Comparison of ENCODE assay signal across 25 cellular contexts in the genomic region with DNA sequence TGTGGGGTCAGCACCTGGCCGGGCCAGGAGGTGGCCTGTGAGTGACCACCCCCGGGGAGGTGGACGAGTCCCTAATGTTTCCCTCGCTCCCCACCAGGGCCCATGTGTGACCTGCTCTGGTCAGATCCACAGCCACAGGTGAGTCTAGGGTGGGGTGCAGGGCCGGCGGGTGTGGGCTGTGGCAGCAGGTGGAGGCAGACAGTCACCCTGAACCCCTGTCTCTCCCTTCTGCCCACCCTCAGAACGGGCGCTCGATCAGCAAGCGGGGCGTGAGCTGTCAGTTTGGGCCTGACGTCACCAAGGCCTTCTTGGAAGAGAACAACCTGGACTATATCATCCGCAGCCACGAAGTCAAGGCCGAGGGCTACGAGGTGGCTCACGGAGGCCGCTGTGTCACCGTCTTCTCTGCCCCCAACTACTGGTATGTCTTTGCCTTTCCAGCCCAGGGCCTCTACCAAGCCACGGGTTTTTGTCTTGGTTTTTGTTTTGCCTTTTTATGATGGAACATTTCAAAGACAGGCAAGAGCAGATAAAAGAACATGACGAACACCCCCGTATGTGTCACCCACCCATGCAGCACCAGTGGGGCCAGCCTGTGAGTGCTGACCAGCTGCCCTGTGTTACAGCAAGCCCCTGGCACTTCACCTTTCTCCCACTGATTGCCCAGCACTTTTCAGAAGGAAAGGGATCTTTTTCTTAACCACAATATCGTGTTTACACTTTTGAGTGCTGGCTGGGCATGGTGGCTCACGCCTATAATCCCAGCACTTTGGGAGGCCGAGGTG. TPM values are rescaled to one million over a fixed set of nuclear protein-coding genes. Genes with fewer than 3 reads are reported as not detected.
A peak's percentile ranks its signal among the peaks of the same experiment; 100 is the strongest.
DNase-seq lines count a peak whose midpoint lies in the region; ATAC-seq and TF ChIP-seq lines count a peak whose summit lies in the region.
"Had no signal": no experiment of that assay in that cellular context is flagged by ENCODE, and none has a peak within 500 bp of the region (broad histone marks: within the 10 kb centered on the region; RNA-seq: fewer than 3 reads in every experiment).

No MANE protein-coding gene starts in this region.

- H3K4me1 Mint-ChIP-seq in activated T-cell treated with anti-CD3 and anti-CD28 coated beads, Interleukin-2, amount 50 U/mL, for 24 hours (ENCODE audit: low read depth), result no peaks in the 10 kb centered on the region
- H3K4me1 Mint-ChIP-seq in neural progenitor cell, result peaks cover 6% of the 10 kb centered on the region

- H3K4me3 ChIP-seq in hepatocyte (no peak overlapping the region), neuronal stem cell (ENCODE audit: low read length in 2 of 2) (no peak overlapping the region), neural progenitor cell (no peak overlapping the region)
- H3K4me3 ChIP-seq: BLaER1 treated with 17β-estradiol and CSF1 and Interleukin-3, amounts not matched to agents 10 nM and 100 nM; GM12878; HAP-1 had no signal

- H2BK12ac ChIP-seq in neuronal stem cell (ENCODE audit: low read length), result no peak overlapping the region

- no peak overlapping the region for H4K91ac ChIP-seq in neuronal stem cell (ENCODE audit: low read depth, low read length, poor library complexity)

- H3K4me1 ChIP-seq in hepatocyte (ENCODE audit: insufficient read depth) (peaks cover 16% of the 10 kb centered on the region), neuronal stem cell (ENCODE audit: control insufficient read depth in 2 of 2, insufficient read depth in 1 of 2, low read depth in 1 of 2, low read length in 2 of 2) (no peaks in the 10 kb centered on the region), neural progenitor cell (no peaks in the 10 kb centered on the region)
- H3K4me1 ChIP-seq: Caco-2, HAP-1 had no signal

- peaks cover 11% of the 10 kb centered on the region for H3F3A ChIP-seq in neural progenitor cell (ENCODE audit: low read depth)

- no peak overlapping the region for H2AFZ ChIP-seq in hepatocyte
- H2AFZ ChIP-seq in neuronal stem cell (ENCODE audit: low read length), result no peak overlapping the region
- H2AFZ ChIP-seq in neural progenitor cell (replicated peaks), result no peak overlapping the region

- H3K9me3 Mint-ChIP-seq in activated T-cell treated with anti-CD3 and anti-CD28 coated beads, Interleukin-2, amount 50 U/mL, for 24 hours, result no peaks in the 10 kb centered on the region
- peaks cover 9% of the 10 kb centered on the region for H3K9me3 Mint-ChIP-seq in neural progenitor cell

- H3K27ac ChIP-seq in RWPE1 (peak overlapping the region; percentile 0; the same call in 1 of the 2 replicates), hepatocyte (no peak overlapping the region), neuronal stem cell (replicated peaks; ENCODE audit: low read length) (no peak overlapping the region), neural progenitor cell (no peak overlapping the region)
- H3K27ac ChIP-seq: 22Rv1; BLaER1 treated with 17β-estradiol and CSF1 and Interleukin-3, amounts not matched to agents 10 nM and 100 nM; KMS-11 had no signal

- H2BK15ac ChIP-seq in neuronal stem cell (ENCODE audit: low read length), result no peak overlapping the region

- H3K27me3 ChIP-seq in hepatocyte (no peaks in the 10 kb centered on the region), neuronal stem cell (ENCODE audit: control insufficient read depth in 3 of 3, insufficient read depth in 3 of 3, low read depth in 1 of 3, low read length in 3 of 3) (no peaks in the 10 kb centered on the region), neural progenitor cell (no peaks in the 10 kb centered on the region)
- H3K27me3 ChIP-seq: BLaER1 treated with 17β-estradiol and CSF1 and Interleukin-3, amounts not matched to agents 10 nM and 100 nM had no signal

- no peak for ATAC-seq in HG03095 (IDR thresholded peaks at IDR 0.05; ENCODE audit: unreplicated experiment)
- ATAC-seq: GM12878 had no signal

- H3K4me3 Mint-ChIP-seq in activated T-cell treated with anti-CD3 and anti-CD28 coated beads, Interleukin-2, amount 50 U/mL, for 24 hours, result no peak overlapping the region
- H3K4me3 Mint-ChIP-seq in neural progenitor cell, result no peak overlapping the region
- H3K4me3 Mint-ChIP-seq: CD4-positive, alpha-beta memory T cell had no signal

- no peak overlapping the region for H3K23ac ChIP-seq in neuronal stem cell (ENCODE audit: low read depth, low read length, poor library complexity)

- H3K36me3 Mint-ChIP-seq in activated T-cell treated with anti-CD3 and anti-CD28 coated beads, Interleukin-2, amount 50 U/mL, for 24 hours (ENCODE audit: low read depth), result peaks cover 91% of the 10 kb centered on the region
- H3K36me3 Mint-ChIP-seq in neural progenitor cell, result peaks cover 39% of the 10 kb centered on the region

- H4K20me1 ChIP-seq in hepatocyte (ENCODE audit: insufficient read depth, poor library complexity, severe bottlenecking) (no peaks in the 10 kb centered on the region), neural progenitor cell (ENCODE audit: low read depth) (no peaks in the 10 kb centered on the region)

- TF ChIP-seq CTCF in RWPE1 (conservative IDR thresholded peaks at IDR 0.05; ENCODE audit: low read depth), result no peak
- TF ChIP-seq CTCF in hepatocyte (IDR thresholded peaks at IDR 0.05; ENCODE audit: poor library complexity), result no peak
- no peak for TF ChIP-seq CTCF in neural progenitor cell (IDR thresholded peaks at IDR 0.05)

- no peaks in the 10 kb centered on the region for H3K9me2 ChIP-seq in hepatocyte (replicated peaks; ENCODE audit: insufficient read depth)

- H2BK5ac ChIP-seq in neuronal stem cell (ENCODE audit: low read length), result no peak overlapping the region

- no peak overlapping the region for H3K4ac ChIP-seq in neuronal stem cell (ENCODE audit: low read length)

- peaks cover 6% of the 10 kb centered on the region for H3K79me1 ChIP-seq in neuronal stem cell (ENCODE audit: low read depth, low read length)

- POLR2A ChIA-PET in RWPE1 (lab: Yijun Ruan, JAX; ENCODE audit: low non-redundant PET), result no interaction called here

- H3K27ac Mint-ChIP-seq in activated T-cell treated with anti-CD3 and anti-CD28 coated beads, Interleukin-2, amount 50 U/mL, for 24 hours, result no peak overlapping the region
- no peak overlapping the region for H3K27ac Mint-ChIP-seq in neural progenitor cell

- CTCF ChIA-PET in RWPE1 (lab: Yijun Ruan, JAX), result interaction anchor here (0.6 kb wide), 1 partner anchor 42 kb away, joined by 4 read pairs; no protein-coding TSS in a partner anchor

- no peak overlapping the region for H4K8ac ChIP-seq in neuronal stem cell (ENCODE audit: low read depth, low read length)

- no peak overlapping the region for H2AK5ac ChIP-seq in neuronal stem cell (ENCODE audit: low read depth, low read length)

- no peaks in the 10 kb centered on the region for H3K27me3 Mint-ChIP-seq in activated T-cell treated with anti-CD3 and anti-CD28 coated beads, Interleukin-2, amount 50 U/mL, for 24 hours
- peaks cover 4% of the 10 kb centered on the region for H3K27me3 Mint-ChIP-seq in neural progenitor cell (ENCODE audit: insufficient read depth, low read depth)
- H3K27me3 Mint-ChIP-seq: CD4-positive, alpha-beta memory T cell had no signal

- WGBS in hepatocyte (ENCODE audit: low lambda C conversion rate, missing lambda C conversion rate), result 97% methylated on average over 25 of the region's 25 CpGs
- no CpG with 5 or more reads among the region's 25 CpGs for WGBS in neuronal stem cell (ENCODE audit: extremely low coverage in 2 of 2, insufficient read length in 2 of 2, insufficient replicate concordance in 1 of 2), 2 donors

- no peaks in the 10 kb centered on the region for H3K9me3 ChIP-seq in hepatocyte (ENCODE audit: low read depth)
- H3K9me3 ChIP-seq in neuronal stem cell (replicated peaks in 1 of 2; ENCODE audit: control insufficient read depth in 2 of 2, insufficient read depth in 1 of 2, low read depth in 1 of 2, low read length in 2 of 2), result peaks cover 6 to 8% of the 10 kb centered on the region in 2 donors
- no peaks in the 10 kb centered on the region for H3K9me3 ChIP-seq in neural progenitor cell (ENCODE audit: low read depth)
- H3K9me3 ChIP-seq: BLaER1 treated with 17β-estradiol and CSF1 and Interleukin-3, amounts not matched to agents 10 nM and 100 nM; Caco-2; HAP-1 had no signal

- peak; percentile 6 for DNase-seq in activated T-cell treated with anti-CD3 and anti-CD28 coated beads, Interleukin-2, amount 50 U/mL, for 24 hours
- DNase-seq in activated T-cell treated with anti-CD3 and anti-CD28 coated beads, Interleukin-2, amount 50 U/mL, for 48 hours, result no peak
- DNase-seq in RWPE1 (ENCODE audit: low spot score) (no peak), hepatocyte (ENCODE audit: low spot score) (peak; percentile 1), neuronal stem cell (ENCODE audit: low spot score) (no peak), NCI-H1105 treated with DMSO at 0.1 percent for 48 hours (lab: John Stamatoyannopoulos, UW) (no peak), neural progenitor cell (ENCODE audit: low spot score) (no peak)
- DNase-seq: ACHN; Caco-2; CD4-positive, alpha-beta memory T cell; DMS 273 treated with DMSO at 0.1 percent for 48 hours; DND-41; IMR-90; NCI-H1105; NCI-H2029 treated with DMSO at 0.1 percent for 48 hours; NCI-H226; NCI-H510A treated with DMSO at 0.1 percent for 48 hours; NCI-H774; NK-92 treated with Interleukin-12 subunit alpha and Interleukin-12 subunit beta, amount 100 ng/mL, for 24 hours had no signal

- H3K79me2 ChIP-seq in hepatocyte (no peaks in the 10 kb centered on the region), neural progenitor cell (ENCODE audit: low read depth) (no peaks in the 10 kb centered on the region)

- H3K4me2 ChIP-seq in hepatocyte (no peak overlapping the region), neuronal stem cell (ENCODE audit: insufficient read depth, low read length, poor library complexity, severe bottlenecking) (no peak overlapping the region), neural progenitor cell (no peak overlapping the region)
- H3K4me2 ChIP-seq: BLaER1 treated with 17β-estradiol and CSF1 and Interleukin-3, amounts not matched to agents 10 nM and 100 nM; KMS-11 had no signal

- no peak overlapping the region for H3K14ac ChIP-seq in neuronal stem cell (ENCODE audit: low read length)

- no peaks in the 10 kb centered on the region for H3K36me3 ChIP-seq in hepatocyte (replicated peaks; ENCODE audit: insufficient read depth, low read depth)
- peaks cover 57 to 98% of the 10 kb centered on the region in 2 donors for H3K36me3 ChIP-seq in neuronal stem cell (replicated peaks in 1 of 2; ENCODE audit: control insufficient read depth in 2 of 2, insufficient read depth in 2 of 2, low read length in 2 of 2)
- no peaks in the 10 kb centered on the region for H3K36me3 ChIP-seq in neural progenitor cell

- H3K18ac ChIP-seq in neuronal stem cell (ENCODE audit: low read length), result peak overlapping the region; percentile 34

- H2BK120ac ChIP-seq in neuronal stem cell (ENCODE audit: low read depth, low read length), result no peak overlapping the region

- H3K9ac ChIP-seq in neuronal stem cell (ENCODE audit: low read depth, low read length, poor library complexity) (no peak overlapping the region), neural progenitor cell (no peak overlapping the region)
- H3K9ac ChIP-seq: BLaER1 treated with 17β-estradiol and CSF1 and Interleukin-3, amounts not matched to agents 10 nM and 100 nM; KMS-11 had no signal

RNA-seq across cellular contexts. Expression of gene CCDC8, which starts 24.9 kb away (rescaled TPM):
- 36.4 and 51.7 TPM in 2 replicates for total RNA-seq in hepatocyte
- 46.8 and 55.9 TPM in 2 replicates for polyA plus RNA-seq in hepatocyte
- 7.0 TPM for polyA plus RNA-seq in neuronal stem cell (2013, experiment 1 of 2)
- polyA plus RNA-seq in neuronal stem cell (2013, experiment 2 of 2), result 7.6 TPM
- total RNA-seq in neural progenitor cell (ENCODE audit: low replicate concordance), result 2.8 and 14.1 TPM in 2 replicates
- total RNA-seq: CD4-positive, alpha-beta memory T cell had no signal
- polyA plus RNA-seq: CD4-positive, alpha-beta memory T cell had no signal

RNA-seq across cellular contexts. Expression of gene PNMA8C, which starts 40.2 kb away (rescaled TPM):
- 0.27 TPM in 1 of 2 replicates, not detected in the other for total RNA-seq in hepatocyte
- polyA plus RNA-seq in hepatocyte, result not detected in 2 replicates
- polyA plus RNA-seq in neuronal stem cell (2013, experiment 1 of 2), result 0.52 TPM
- 0.47 TPM for polyA plus RNA-seq in neuronal stem cell (2013, experiment 2 of 2)
- total RNA-seq in neural progenitor cell (ENCODE audit: low replicate concordance), result 0.58 and 0.74 TPM in 2 replicates
- total RNA-seq: Caco-2; CD4-positive, alpha-beta memory T cell; GM12878 had no signal
- polyA plus RNA-seq: CD4-positive, alpha-beta memory T cell; GM12878 had no signal

RNA-seq across cellular contexts. Expression of gene PPP5C, which starts 41.6 kb away (rescaled TPM):
- total RNA-seq in hepatocyte (48.6 and 51.2 TPM in 2 replicates), neural progenitor cell (ENCODE audit: low replicate concordance) (63.5 and 97.8 TPM in 2 replicates)
- 67.6 and 68.8 TPM in 2 replicates for polyA plus RNA-seq in hepatocyte
- polyA plus RNA-seq in neuronal stem cell (2013, experiment 1 of 2), result 79.2 TPM
- 78.7 TPM for polyA plus RNA-seq in neuronal stem cell (2013, experiment 2 of 2)

Comparison
In these comparisons a context has a peak if more than half of its experiments do, and no peak if none do; other contexts are left out.
1. DNase-seq: peak in activated T-cell treated with anti-CD3 and anti-CD28 coated beads, Interleukin-2, amount 50 U/mL, for 24 hours (single experiment) and hepatocyte (single experiment); none in activated T-cell treated with anti-CD3 and anti-CD28 coated beads, Interleukin-2, amount 50 U/mL, for 48 hours (0 of 2), RWPE1 (single experiment), neuronal stem cell (single experiment), NCI-H1105 treated with DMSO at 0.1 percent for 48 hours (single experiment) and neural progenitor cell (single experiment).